In genomic region chr7:11006271-11006670, GRCh38 we compare ENCODE assay signal across 24 cellular contexts.
"Had no signal": no experiment of that assay in that cellular context is flagged by ENCODE, and none has a peak within 500 bp of the region (broad histone marks: within the 10 kb centered on the region; RNA-seq: fewer than 3 reads in every experiment).

No MANE protein-coding gene starts in this region.

- H3K27me3 Mint-ChIP-seq: dendritic cell treated with granulocyte-macrophage colony-stimulating factor and Interleukin-4, amounts not matched to agents 40 ng/mL and 50 ng/mL, for 4 days had no signal

- H3K4me3 Mint-ChIP-seq: activated T-cell treated with anti-CD3 and anti-CD28 coated beads, Interleukin-2, amount 50 U/mL, for 72 hours; dendritic cell treated with granulocyte-macrophage colony-stimulating factor and Interleukin-4, amounts not matched to agents 40 ng/mL and 50 ng/mL, for 4 days; neural progenitor cell; T-helper 1 cell treated with Interleukin-12 subunit alpha and Interleukin-12 subunit beta and Interleukin-4 antibody, amounts not matched to agents 30 μg/mL and 1 μg/mL, for 36 hours had no signal

- H3K4me1 Mint-ChIP-seq: neural progenitor cell had no signal

- DNase-seq: activated CD4-positive, alpha-beta T cell treated with anti-CD3 and anti-CD28 coated beads for 1 hour; activated CD4-positive, alpha-beta T cell treated with anti-CD3 and anti-CD28 coated beads, Interleukin-2, amount 50 U/mL, for 1 hour; activated naive CD4-positive, alpha-beta T cell; activated T-cell treated with anti-CD3 and anti-CD28 coated beads for 4 hours; activated T-cell treated with anti-CD3 and anti-CD28 coated beads, Interleukin-2, amount 50 U/mL, for 72 hours; amniotic stem cell; brain microvascular endothelial cell; esophagus squamous epithelium; foreskin melanocyte; islet precursor cell; left ventricle myocardium inferior; occipital lobe; psoas muscle; SK-N-SH; stimulated activated CD4-positive, alpha-beta T cell treated with anti-CD3 and anti-CD28 coated beads, Interleukin-1b, Interleukin-23, amount 100 ng/mL, for 48 hours; stimulated activated CD4-positive, alpha-beta T cell treated with anti-CD3 and anti-CD28 coated beads, Interleukin-4, amount 100 ng/mL, for 4 hours; stimulated activated CD8-positive, alpha-beta memory T cell treated with anti-CD3 and anti-CD28 coated beads, Interleukin-4, amount 100 ng/mL, for 48 hours; stimulated activated naive CD4-positive, alpha-beta T cell; SW 1271 had no signal

- H3K27ac Mint-ChIP-seq: activated naive CD4-positive, alpha-beta T cell treated with anti-CD3 and anti-CD28 coated beads, Interleukin-2, amount 50 U/mL, for 72 hours; activated T-cell treated with anti-CD3 and anti-CD28 coated beads, Interleukin-2, amount 50 U/mL, for 72 hours; dendritic cell treated with granulocyte-macrophage colony-stimulating factor and Interleukin-4, amounts not matched to agents 40 ng/mL and 50 ng/mL, for 4 days; neural progenitor cell; T-helper 1 cell treated with Interleukin-12 subunit alpha and Interleukin-12 subunit beta and Interleukin-4 antibody, amounts not matched to agents 30 μg/mL and 1 μg/mL, for 36 hours had no signal

- ATAC-seq: activated naive CD4-positive, alpha-beta T cell treated with anti-CD3 and anti-CD28 coated beads, Interleukin-2, amount 50 U/mL, for 72 hours; activated T-cell treated with anti-CD3 and anti-CD28 coated beads, Interleukin-2, amount 50 U/mL, for 72 hours; psoas muscle had no signal

- FAIRE-seq: astrocyte had no signal

- H3K9me3 Mint-ChIP-seq: activated naive CD4-positive, alpha-beta T cell treated with anti-CD3 and anti-CD28 coated beads, Interleukin-2, amount 50 U/mL, for 72 hours; activated T-cell treated with anti-CD3 and anti-CD28 coated beads, Interleukin-2, amount 50 U/mL, for 72 hours; dendritic cell treated with granulocyte-macrophage colony-stimulating factor and Interleukin-4, amounts not matched to agents 40 ng/mL and 50 ng/mL, for 4 days; neural progenitor cell; T-helper 1 cell treated with Interleukin-12 subunit alpha and Interleukin-12 subunit beta and Interleukin-4 antibody, amounts not matched to agents 30 μg/mL and 1 μg/mL, for 36 hours had no signal
